Comparison of ENCODE assay signal across 8 cellular contexts in genomic region chr12:120200364-120200817, GRCh38. TPM values are rescaled to one million over a fixed set of nuclear protein-coding genes. Genes with fewer than 3 reads are reported as not detected.
A peak's percentile ranks its signal among the peaks of the same experiment; 100 is the strongest.
DNase-seq lines count a peak whose midpoint lies in the region; ATAC-seq and TF ChIP-seq lines count a peak whose summit lies in the region.
"Not testable (repeated sequence)": the region's sequence is repeated elsewhere in the genome, so short reads cannot be mapped to it uniquely, and the experiment has no call there.

No MANE protein-coding gene starts in this region.

- H3K4me1 ChIP-seq in OCI-LY7 (ENCODE audit: insufficient read depth, low read length, poor library complexity, severe bottlenecking) (peaks cover 48% of the 10 kb centered on the region), heart left ventricle (peaks cover 7 to 45% (median 19%) of the 10 kb centered on the region in 12 donors), mononuclear cell (ENCODE audit: insufficient read depth, low read length) (peaks cover 40% of the 10 kb centered on the region), sigmoid colon (peaks cover 0 to 30% (median 23%) of the 10 kb centered on the region in 4 donors), uterus (peaks cover 10 to 13% of the 10 kb centered on the region in 2 donors)

- 4% methylated on average over 17 of the region's 17 CpGs for WGBS in heart left ventricle, 4 donors
- WGBS in sigmoid colon, 2 donors: 1 to 3% methylated on average over 17 of the region's 17 CpGs

- peak overlapping the region; percentile 92 for H3K4me2 ChIP-seq in OCI-LY7 (ENCODE audit: low read length)

- not testable (repeated sequence) for TF ChIP-seq EP300 in sigmoid colon (IDR thresholded peaks at IDR 0.05)

- not testable (repeated sequence) for DNase-seq in GM12865 (ENCODE audit: low read depth); activated T-cell treated with anti-CD3 and anti-CD28 coated beads, Interleukin-2, amount 50 U/mL, for 72 hours; choroid plexus epithelial cell (ENCODE audit: low read depth); heart left ventricle; sigmoid colon; uterus
- peak; percentile 22 for DNase-seq in OCI-LY7 (ENCODE audit: low spot score)

- H3K9me3 Mint-ChIP-seq in activated T-cell treated with anti-CD3 and anti-CD28 coated beads, Interleukin-2, amount 50 U/mL, for 72 hours: not testable (repeated sequence)

- H3K9me2 ChIP-seq in OCI-LY7 (ENCODE audit: insufficient read depth, low read length): not testable (repeated sequence)

- peaks cover 58% of the 10 kb centered on the region for H3K79me2 ChIP-seq in OCI-LY7 (ENCODE audit: insufficient read depth, low read depth, low read length)

- not testable (repeated sequence) for H3K27me3 ChIP-seq in heart left ventricle; mononuclear cell (ENCODE audit: insufficient read depth, low read length); sigmoid colon; uterus

- peak overlapping the region; percentile 87 for H3K27ac ChIP-seq in OCI-LY7 (ENCODE audit: low read depth, low read length, poor library complexity, severe bottlenecking)
- peak overlapping the region in 11 of 12 donors; percentile 70 to 92 (median 86) for H3K27ac ChIP-seq in heart left ventricle
- peak overlapping the region; percentile 85 to 95 (median 86) for H3K27ac ChIP-seq in sigmoid colon
- peak overlapping the region; percentile 86 to 88 for H3K27ac ChIP-seq in uterus

- H3K27me3 Mint-ChIP-seq in activated T-cell treated with anti-CD3 and anti-CD28 coated beads, Interleukin-2, amount 50 U/mL, for 72 hours (ENCODE audit: low read depth): not testable (repeated sequence)

- POLR2A ChIA-PET in OCI-LY7 (lab: Charles Lee): interaction anchor here (0.7 to 6.1 kb wide), 15 partner anchors 10 to 271 kb away, joined by 3 to 91 read pairs (median 4); partner anchors contain the start of genes RAB35 and RNU4-2

- H3K36me3 Mint-ChIP-seq in activated T-cell treated with anti-CD3 and anti-CD28 coated beads, Interleukin-2, amount 50 U/mL, for 72 hours (ENCODE audit: insufficient read depth in 2 of 2): peaks cover 23 to 36% of the 10 kb centered on the region in 2 donors

- H3K36me3 ChIP-seq in OCI-LY7 (ENCODE audit: insufficient read depth, low read length) (peaks cover 54% of the 10 kb centered on the region), heart left ventricle (peaks cover 3 to 43% (median 39%) of the 10 kb centered on the region in 9 donors), sigmoid colon (peaks cover 24 to 40% (median 31%) of the 10 kb centered on the region in 4 donors)
- not testable (repeated sequence) for H3K36me3 ChIP-seq in uterus

- not testable (repeated sequence) for H3K9me3 ChIP-seq in OCI-LY7 (ENCODE audit: low read length); heart left ventricle; mononuclear cell (ENCODE audit: low read depth, low read length); sigmoid colon; uterus

- H3K4me3 Mint-ChIP-seq in activated T-cell treated with anti-CD3 and anti-CD28 coated beads, Interleukin-2, amount 50 U/mL, for 72 hours: peak overlapping the region; percentile 97 to 98

- ATAC-seq in activated T-cell treated with anti-CD3 and anti-CD28 coated beads, Interleukin-2, amount 50 U/mL, for 72 hours (replicated peaks in 1 of 2); heart left ventricle: not testable (repeated sequence)

- not testable (repeated sequence) for TF ChIP-seq POLR2A in heart left ventricle (IDR thresholded peaks at IDR 0.05); sigmoid colon (IDR thresholded peaks at IDR 0.05); uterus (IDR thresholded peaks at IDR 0.05)

- BruUV-seq in OCI-LY7 (replicated peaks; lab: Mats Ljungman, UMichigan): not testable (repeated sequence)

- peaks cover 56% of the 10 kb centered on the region for H3K4me1 Mint-ChIP-seq in activated T-cell treated with anti-CD3 and anti-CD28 coated beads, Interleukin-2, amount 50 U/mL, for 72 hours (ENCODE audit: low read depth)

- peak overlapping the region; percentile 100 for H3K27ac Mint-ChIP-seq in activated T-cell treated with anti-CD3 and anti-CD28 coated beads, Interleukin-2, amount 50 U/mL, for 72 hours

- TF ChIP-seq CTCF in GM12865 (IDR thresholded peaks at IDR 0.05; ENCODE audit: insufficient read depth, low read depth, low read length, missing control alignments); OCI-LY7 (conservative IDR thresholded peaks at IDR 0.05; ENCODE audit: low read length); choroid plexus epithelial cell (conservative IDR thresholded peaks at IDR 0.05; ENCODE audit: low read depth, low read length); heart left ventricle (IDR thresholded peaks at IDR 0.05); sigmoid colon (IDR thresholded peaks at IDR 0.05); uterus (IDR thresholded peaks at IDR 0.05): not testable (repeated sequence)

- H2AFZ ChIP-seq in OCI-LY7 (ENCODE audit: low read length): not testable (repeated sequence)

- CTCF ChIA-PET in OCI-LY7 (lab: Charles Lee; ENCODE audit: unreplicated experiment): not testable (repeated sequence)

- peak overlapping the region; percentile 67 for H3K4me3 ChIP-seq in GM12865 (ENCODE audit: low read depth, low read length)
- peak overlapping the region; percentile 90 for H3K4me3 ChIP-seq in OCI-LY7 (ENCODE audit: low read depth, low read length, poor library complexity, severe bottlenecking)
- peak overlapping the region; percentile 96 for H3K4me3 ChIP-seq in choroid plexus epithelial cell (ENCODE audit: low read depth, low read length)
- H3K4me3 ChIP-seq in heart left ventricle: peak overlapping the region; percentile 72 to 99 (median 80)
- peak overlapping the region; percentile 80 for H3K4me3 ChIP-seq in mononuclear cell (ENCODE audit: low read length)
- peak overlapping the region; percentile 76 to 98 (median 84) for H3K4me3 ChIP-seq in sigmoid colon
- H3K4me3 ChIP-seq in uterus: peak overlapping the region; percentile 85 to 96

- intact Hi-C loops in OCI-LY7 (cut with micrococcal nuclease; ENCODE audit: unreplicated experiment) (loop anchor here (2.0 kb wide), 1 partner anchor 34 kb away; no protein-coding TSS in a partner anchor), heart left ventricle (cut with DNase I) (loop anchor here in 1 of 10 donors (2.0 kb wide), 1 partner anchor 64 kb away; the partner anchor contains the start of gene PXN), sigmoid colon (cut with DNase I) (loop anchor here (2.0 to 5.0 kb wide), 2 partner anchors 64 to 83 kb away; partner anchors contain the start of genes PXN and RAB35)
- intact Hi-C loops in uterus (cut with DNase I; ENCODE audit: low total_unique reads): not testable (repeated sequence)

- H4K20me1 ChIP-seq in OCI-LY7 (ENCODE audit: insufficient read depth, low read length): peaks cover 27% of the 10 kb centered on the region

RNA-seq across cellular contexts. Expression of gene RPLP0, which starts 0.5 kb away (rescaled TPM):
- total RNA-seq in OCI-LY7 (2014; rRNA removed; shearing (Covaris generic)): 5,868 and 6,057 TPM in 2 replicates
- total RNA-seq in OCI-LY7 (2022): 2,996 and 3,206 TPM in 2 replicates
- 1,000 to 10,000 TPM; 4,846 to 5,223 TPM for total RNA-seq in activated T-cell treated with anti-CD3 and anti-CD28 coated beads, Interleukin-2, amount 50 U/mL, for 72 hours
- 1,000 to 10,000 TPM in 3 of 9 donors, 100 to 1,000 TPM in 6; 487 to 1,330 (median 861) TPM for total RNA-seq in heart left ventricle
- polyA plus RNA-seq in heart left ventricle: 1,000 to 10,000 TPM in 1 of 2 donors, 100 to 1,000 TPM in 1; 692 to 3,248 TPM
- 2,452 TPM for total RNA-seq in mononuclear cell
- total RNA-seq in sigmoid colon: 1,000 to 10,000 TPM; 2,593 to 3,468 (median 2,960) TPM
- 1,000 to 10,000 TPM; 3,521 to 5,499 (median 3,713) TPM for polyA plus RNA-seq in sigmoid colon
- 1,000 to 10,000 TPM; 1,775 to 3,691 (median 3,260) TPM for total RNA-seq in uterus

RNA-seq across cellular contexts. Expression of gene GCN1, which starts 5.9 kb away (rescaled TPM):
- 217 and 224 TPM in 2 replicates for total RNA-seq in OCI-LY7 (2014; rRNA removed; shearing (Covaris generic))
- total RNA-seq in OCI-LY7 (2022) (290 and 343 TPM in 2 replicates), heart left ventricle (10 to 100 TPM; 24.4 to 51.7 (median 34.6) TPM), mononuclear cell (159 TPM), sigmoid colon (10 to 100 TPM; 30.3 to 70.3 (median 40.4) TPM), uterus (100 to 1,000 TPM in 1 of 4 donors, 10 to 100 TPM in 3; 50.5 to 106 (median 64.3) TPM)
- total RNA-seq in activated T-cell treated with anti-CD3 and anti-CD28 coated beads, Interleukin-2, amount 50 U/mL, for 72 hours: 100 to 1,000 TPM in 1 of 2 donors, 10 to 100 TPM in 1; 93.1 to 106 TPM
- polyA plus RNA-seq in heart left ventricle (10 to 100 TPM in 1 of 2 donors, 1 to 10 TPM in 1; 7.2 to 26.7 TPM), sigmoid colon (10 to 100 TPM in 2 of 3 donors, 1 to 10 TPM in 1; 9.2 to 43.3 (median 18.0) TPM)
